32 cellular contexts compared by ENCODE assay signal in the genomic region with DNA sequence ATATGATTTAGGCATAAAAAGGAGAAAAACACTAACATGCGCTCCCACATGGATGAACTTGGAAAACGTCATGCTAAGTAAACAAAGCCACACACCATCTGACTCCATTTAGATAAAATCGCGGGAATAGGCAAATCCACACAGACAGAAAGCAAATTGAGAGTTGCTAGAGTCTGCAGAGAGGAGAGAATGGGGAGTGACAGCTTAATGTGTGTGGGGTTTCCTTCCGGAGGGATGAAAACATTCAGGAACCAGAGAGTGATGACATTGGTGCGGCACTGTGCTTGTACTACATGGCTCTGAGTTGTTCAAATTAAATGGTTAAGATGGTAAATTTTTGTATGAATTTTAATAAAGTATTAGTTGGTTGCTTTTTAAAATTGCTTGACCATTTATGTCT.
"Had no signal": no experiment of that assay in that cellular context is flagged by ENCODE, and none has a peak within 500 bp of the region (broad histone marks: within the 10 kb centered on the region; RNA-seq: fewer than 3 reads in every experiment).

No MANE protein-coding gene starts in this region.

- H3K36me3 ChIP-seq: gastroesophageal sphincter, neutrophil, ovary had no signal

- H3K27ac ChIP-seq: neutrophil, ovary, VCaP had no signal

- H3K36me3 Mint-ChIP-seq: activated CD4-positive, alpha-beta memory T cell treated with anti-CD3 and anti-CD28 coated beads for 36 hours; mesothelial cell of epicardium; stimulated activated memory B cell treated with anti-CD40 and anti-IgM and Interleukin-4, amounts not matched to agents 10 μg/mL and 1 μg/mL and 100 μg/mL, for 72 hours had no signal

- H3K27me3 ChIP-seq: gastroesophageal sphincter, hepatocyte, neutrophil, ovary had no signal

- H3K4me3 Mint-ChIP-seq: activated CD4-positive, alpha-beta memory T cell treated with anti-CD3 and anti-CD28 coated beads for 36 hours; activated naive CD4-positive, alpha-beta T cell treated with anti-CD3 and anti-CD28 coated beads for 36 hours; activated T-helper 1 cell treated with anti-CD3 and anti-CD28 coated beads, Interleukin-12 subunit alpha, Interleukin-12 subunit beta, Interleukin-2, Interleukin-4 antibody, amounts not matched to agents 30 ng/mL and 10 ng/mL and 1 ng/mL, durations not matched to agents 14 hours and 24 hours and 36 hours; central memory CD8-positive, alpha-beta T cell; mesothelial cell of epicardium; naive B cell; nephron progenitor cell; stimulated activated memory B cell treated with anti-CD40 and anti-IgM and Interleukin-4, amounts not matched to agents 10 μg/mL and 1 μg/mL and 100 μg/mL, for 72 hours; stimulated activated naive CD8-positive, alpha-beta T cell treated with anti-CD3 and anti-CD28 coated beads, Interleukin-15, amount 100 ng/mL, for 72 hours; T-helper 1 cell treated with Interleukin-12 subunit alpha and Interleukin-12 subunit beta and Interleukin-4 antibody, amounts not matched to agents 30 μg/mL and 1 μg/mL, for 36 hours had no signal

- H3K9me3 ChIP-seq: gastroesophageal sphincter, neutrophil, ovary had no signal

- H3K9me3 Mint-ChIP-seq: activated CD4-positive, alpha-beta memory T cell treated with anti-CD3 and anti-CD28 coated beads for 36 hours; activated naive CD4-positive, alpha-beta T cell treated with anti-CD3 and anti-CD28 coated beads for 36 hours; central memory CD8-positive, alpha-beta T cell; mesothelial cell of epicardium; nephron progenitor cell; stimulated activated naive CD8-positive, alpha-beta T cell treated with anti-CD3 and anti-CD28 coated beads, Interleukin-15, amount 100 ng/mL, for 72 hours; T-helper 1 cell treated with Interleukin-12 subunit alpha and Interleukin-12 subunit beta and Interleukin-4 antibody, amounts not matched to agents 30 μg/mL and 1 μg/mL, for 36 hours had no signal

- ATAC-seq: gastroesophageal sphincter; left colon; sciatic nerve; stimulated activated memory B cell treated with anti-CD40 and anti-IgM and Interleukin-4, amounts not matched to agents 10 μg/mL and 1 μg/mL and 100 μg/mL, for 72 hours; stimulated activated naive CD8-positive, alpha-beta T cell treated with anti-CD3 and anti-CD28 coated beads, Interleukin-15, amount 100 ng/mL, for 72 hours had no signal

- H3K4me3 ChIP-seq: dorsolateral prefrontal cortex, gastroesophageal sphincter, hepatocyte, ovary, skin epidermis had no signal

- H3K27ac Mint-ChIP-seq: activated CD4-positive, alpha-beta memory T cell treated with anti-CD3 and anti-CD28 coated beads for 36 hours; activated naive CD4-positive, alpha-beta T cell treated with anti-CD3 and anti-CD28 coated beads for 36 hours; activated T-helper 1 cell treated with anti-CD3 and anti-CD28 coated beads, Interleukin-12 subunit alpha, Interleukin-12 subunit beta, Interleukin-2, Interleukin-4 antibody, amounts not matched to agents 30 ng/mL and 10 ng/mL and 1 ng/mL, durations not matched to agents 14 hours and 24 hours and 36 hours; naive B cell; nephron progenitor cell; progenitor cell of endocrine pancreas; stimulated activated memory B cell treated with anti-CD40 and anti-IgM and Interleukin-4, amounts not matched to agents 10 μg/mL and 1 μg/mL and 100 μg/mL, for 72 hours; T-helper 1 cell treated with Interleukin-12 subunit alpha and Interleukin-12 subunit beta and Interleukin-4 antibody, amounts not matched to agents 30 μg/mL and 1 μg/mL, for 36 hours had no signal

- H3K4me1 Mint-ChIP-seq: central memory CD8-positive, alpha-beta T cell; naive B cell; stimulated activated memory B cell treated with anti-CD40 and anti-IgM and Interleukin-4, amounts not matched to agents 10 μg/mL and 1 μg/mL and 100 μg/mL, for 72 hours had no signal

- H3K27me3 Mint-ChIP-seq: activated CD4-positive, alpha-beta memory T cell treated with anti-CD3 and anti-CD28 coated beads for 36 hours; progenitor cell of endocrine pancreas had no signal

- DNase-seq: activated CD4-positive, alpha-beta memory T cell treated with anti-CD3 and anti-CD28 coated beads for 36 hours; activated CD4-positive, alpha-beta T cell treated with anti-CD3 and anti-CD28 coated beads for 4 hours; activated CD8-positive, alpha-beta memory T cell treated with anti-CD3 and anti-CD28 coated beads, Interleukin-2, amount 50 U/mL, for 4 hours; activated effector memory CD4-positive, alpha-beta T cell treated with anti-CD3 and anti-CD28 coated beads, Interleukin-2, amount 50 U/mL, for 16 hours; activated naive CD4-positive, alpha-beta T cell treated with anti-CD3 and anti-CD28 coated beads for 36 hours; activated T-cell treated with anti-CD3 and anti-CD28 coated beads, Interleukin-2, amount 50 U/mL, for 1 hour; amniotic stem cell; dorsolateral prefrontal cortex; effector memory CD4-positive, alpha-beta T cell; erythroblast; kidney; left colon; naive B cell; nephron progenitor cell; ovary; retina; stimulated activated CD4-positive, alpha-beta T cell treated with anti-CD3 and anti-CD28 coated beads, Interleukin-4, amount 100 ng/mL, for 24 hours; stimulated activated naive CD8-positive, alpha-beta T cell treated with anti-CD3 and anti-CD28 coated beads, Interleukin-15, amount 100 ng/mL, for 72 hours; substantia nigra; T-helper 9 cell had no signal
